Comparison of ENCODE assay signal across 19 cellular contexts in genomic region chr15:79115971-79116370, GRCh38. TPM values are rescaled to one million over a fixed set of nuclear protein-coding genes. Genes with fewer than 3 reads are reported as not detected.
"Had no signal": no experiment of that assay in that cellular context is flagged by ENCODE, and none has a peak within 500 bp of the region (broad histone marks: within the 10 kb centered on the region; RNA-seq: fewer than 3 reads in every experiment).

No MANE protein-coding gene starts in this region.

- H3K27me3 ChIP-seq: colonic mucosa, left lung, transverse colon, vagina had no signal

- H3K4me3 Mint-ChIP-seq: activated naive CD8-positive, alpha-beta T cell treated with anti-CD3 and anti-CD28 coated beads for 36 hours; activated T-helper 17 cell treated with anti-CD3 and anti-CD28 coated beads, Interleukin-2, amount 50 U/mL, for 72 hours; naive thymus-derived CD8-positive, alpha-beta T cell had no signal

- H3K27ac Mint-ChIP-seq: activated naive CD8-positive, alpha-beta T cell treated with anti-CD3 and anti-CD28 coated beads for 36 hours; activated T-helper 17 cell treated with anti-CD3 and anti-CD28 coated beads, Interleukin-2, amount 50 U/mL, for 72 hours had no signal

- DNase-seq: activated CD4-positive, alpha-beta T cell treated with anti-CD3 and anti-CD28 coated beads, Interleukin-2, amount 50 U/mL, for 4 hours; activated naive CD4-positive, alpha-beta T cell; activated naive CD8-positive, alpha-beta T cell treated with anti-CD3 and anti-CD28 coated beads for 36 hours; activated T-cell treated with anti-CD3 and anti-CD28 coated beads, Interleukin-2, amount 50 U/mL, for 1 hour; amniotic stem cell; colonic mucosa; foreskin melanocyte; heart left ventricle; kidney; mesenchymal stem cell; naive thymus-derived CD8-positive, alpha-beta T cell; stimulated activated naive CD8-positive, alpha-beta T cell treated with anti-CD3 and anti-CD28 coated beads, Interleukin-15, Interleukin-2, amounts not matched to agents 100 U/mL and 50 U/mL, for 24 hours; transverse colon had no signal

- H3K36me3 ChIP-seq: colonic mucosa, heart left ventricle, left lung, neutrophil, transverse colon, vagina had no signal

- H3K27ac ChIP-seq: colonic mucosa, heart left ventricle, left lung, neutrophil, transverse colon, vagina had no signal

- H3K36me3 Mint-ChIP-seq: activated naive CD8-positive, alpha-beta T cell treated with anti-CD3 and anti-CD28 coated beads for 36 hours; naive thymus-derived CD8-positive, alpha-beta T cell had no signal

- ATAC-seq: activated T-helper 17 cell treated with anti-CD3 and anti-CD28 coated beads, Interleukin-2, amount 50 U/mL, for 72 hours; heart left ventricle; left lung; naive thymus-derived CD8-positive, alpha-beta T cell; stimulated activated naive CD8-positive, alpha-beta T cell treated with anti-CD3 and anti-CD28 coated beads, Interleukin-15, Interleukin-2, amounts not matched to agents 100 U/mL and 50 U/mL, for 24 hours had no signal

- H3K9me3 Mint-ChIP-seq: activated naive CD8-positive, alpha-beta T cell treated with anti-CD3 and anti-CD28 coated beads for 36 hours; activated T-helper 17 cell treated with anti-CD3 and anti-CD28 coated beads, Interleukin-2, amount 50 U/mL, for 72 hours had no signal

- H3K4me1 Mint-ChIP-seq: activated naive CD8-positive, alpha-beta T cell treated with anti-CD3 and anti-CD28 coated beads for 36 hours; activated T-helper 17 cell treated with anti-CD3 and anti-CD28 coated beads, Interleukin-2, amount 50 U/mL, for 72 hours; naive thymus-derived CD8-positive, alpha-beta T cell had no signal

- H3K9me3 ChIP-seq: colonic mucosa, left lung, neutrophil, transverse colon, vagina had no signal

- H3K4me3 ChIP-seq: colonic mucosa, heart left ventricle, left lung, transverse colon, vagina had no signal

- H3K4me1 ChIP-seq: colonic mucosa, heart left ventricle, left lung, transverse colon, vagina had no signal

RNA-seq across cellular contexts. Expression of gene RASGRF1, which starts 25.4 kb away (rescaled TPM):
- total RNA-seq: activated naive CD8-positive, alpha-beta T cell treated with anti-CD3 and anti-CD28 coated beads for 36 hours; activated T-helper 17 cell treated with anti-CD3 and anti-CD28 coated beads, Interleukin-2, amount 50 U/mL, for 72 hours; skeletal muscle tissue; T-helper 2 cell treated with Interferon-gamma antibody and Interleukin-4, amounts not matched to agents 100 ng/mL and 5 ng/mL, for 36 hours; vagina had no signal
- polyA plus RNA-seq: heart left ventricle; naive thymus-derived CD8-positive, alpha-beta T cell had no signal
